In the genomic region with DNA sequence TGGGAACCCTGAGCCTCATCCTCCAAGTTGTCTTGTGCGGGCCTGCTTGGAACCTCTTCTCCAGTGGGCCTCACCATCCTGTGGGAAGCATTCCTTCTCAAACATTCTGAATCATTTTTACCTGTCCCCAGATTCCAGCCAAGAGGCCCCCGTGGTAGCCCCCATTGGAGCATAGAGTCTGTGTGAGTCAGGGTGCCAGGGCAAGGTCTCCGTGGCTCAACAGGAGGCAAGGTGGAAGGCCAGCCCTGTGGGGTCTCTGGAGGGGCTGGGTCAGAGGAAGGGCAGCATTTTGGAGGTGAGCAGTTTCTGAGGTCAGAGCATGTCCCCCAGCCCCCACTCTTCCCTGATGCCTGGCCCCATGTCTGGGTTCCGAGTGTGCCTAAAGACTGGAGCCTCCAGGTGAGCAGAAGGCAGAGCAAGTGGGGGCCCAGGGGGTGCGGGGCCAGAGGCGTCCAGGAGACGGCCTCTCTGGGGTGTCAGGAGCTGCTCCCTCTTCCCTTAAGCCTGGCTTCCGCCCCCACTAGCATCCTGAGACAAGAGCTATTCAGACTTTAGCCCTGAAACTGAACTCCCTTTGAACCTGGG, we compare ENCODE assay signal across 19 cellular contexts. TPM values are rescaled to one million over a fixed set of nuclear protein-coding genes. Genes with fewer than 3 reads are reported as not detected.
DNase-seq lines count a peak whose midpoint lies in the region; ATAC-seq and TF ChIP-seq lines count a peak whose summit lies in the region.
"Had no signal": no experiment of that assay in that cellular context is flagged by ENCODE, and none has a peak within 500 bp of the region (broad histone marks: within the 10 kb centered on the region; RNA-seq: fewer than 3 reads in every experiment).

No MANE protein-coding gene starts in this region.

- H3K9me3 ChIP-seq in heart left ventricle = no peaks in the 10 kb centered on the region
- H3K9me3 ChIP-seq: Peyer's patch had no signal

- ATAC-seq in heart left ventricle (no peak), naive B cell (ENCODE audit: low read depth in 2 of 2) (no peak), HG02798 (IDR thresholded peaks at IDR 0.05; ENCODE audit: poor library complexity, unreplicated experiment) (no peak), GM19397 (IDR thresholded peaks at IDR 0.05; ENCODE audit: unreplicated experiment) (no peak)

- TF ChIP-seq POLR2A in heart left ventricle (IDR thresholded peaks at IDR 0.05) = no peak

- WGBS in heart left ventricle, 4 donors = 81 to 89% (median 87%) methylated on average over 7 to 8 of the region's 8 CpGs

- H3K4me3 Mint-ChIP-seq in chondrocyte (ENCODE audit: unreplicated experiment) = peak overlapping the region; percentile 6
- H3K4me3 Mint-ChIP-seq in naive B cell = peak overlapping the region in 5 of 8 donors; percentile 37 to 85 (median 47)

- H3K36me3 ChIP-seq in heart left ventricle = no peaks in the 10 kb centered on the region
- H3K36me3 ChIP-seq: BLaER1 treated with 17β-estradiol and CSF1 and Interleukin-3, amounts not matched to agents 10 nM and 100 nM; Peyer's patch had no signal

- no peak overlapping the region for H3K4me3 ChIP-seq in heart left ventricle
- H3K4me3 ChIP-seq: BLaER1 treated with 17β-estradiol and CSF1 and Interleukin-3, amounts not matched to agents 10 nM and 100 nM; Peyer's patch had no signal

- H3K9me3 Mint-ChIP-seq in chondrocyte (ENCODE audit: low read depth) (no peaks in the 10 kb centered on the region), naive B cell (peaks cover 0 to 4% (median 0%) of the 10 kb centered on the region in 7 donors)

- peaks cover 0 to 9% (median 0%) of the 10 kb centered on the region in 12 donors for H3K4me1 ChIP-seq in heart left ventricle

- H3K36me3 Mint-ChIP-seq in chondrocyte (ENCODE audit: low read depth) (no peaks in the 10 kb centered on the region), naive B cell (no peaks in the 10 kb centered on the region)

- TF ChIP-seq CTCF in heart left ventricle (IDR thresholded peaks at IDR 0.05) (no peak), chondrocyte (IDR thresholded peaks at IDR 0.05) (no peak)

- DNase-seq in cardiac septum (ENCODE audit: low spot score) (peak; percentile 56), heart left ventricle (no peak), chondrocyte (ENCODE audit: low spot score) (no peak), naive B cell (no peak), NAMALWA (ENCODE audit: low spot score) (no peak)
- DNase-seq: DMS 273 treated with DMSO at 0.1 percent for 48 hours, GF-D8, NCI-H1092, NCI-H146, NCI-H2081, NCI-H510A treated with DMSO at 0.1 percent for 48 hours, NCI-H82, Peyer's patch, SHP77 had no signal

- H3K4me1 Mint-ChIP-seq in chondrocyte (ENCODE audit: low read depth) (peaks cover 2% of the 10 kb centered on the region), naive B cell (peaks cover 0 to 4% (median 3%) of the 10 kb centered on the region in 3 donors)

- no peak overlapping the region for H3K27ac ChIP-seq in heart left ventricle
- H3K27ac ChIP-seq: BLaER1 treated with 17β-estradiol and CSF1 and Interleukin-3, amounts not matched to agents 10 nM and 100 nM; KMS-11; Peyer's patch had no signal

- H3K27ac Mint-ChIP-seq in chondrocyte (ENCODE audit: unreplicated experiment) (no peak overlapping the region), naive B cell (peak overlapping the region in 1 of 6 donors; percentile 26)

- intact Hi-C loops in cardiac septum (cut with DNase I) = no loop called here
- intact Hi-C loops in heart left ventricle (cut with DNase I) = no loop called here

- H3K27me3 Mint-ChIP-seq in chondrocyte (ENCODE audit: low read depth) (peaks cover 23% of the 10 kb centered on the region), naive B cell (peaks cover 23 to 52% (median 40%) of the 10 kb centered on the region in 3 donors)

- peaks cover 21 to 53% (median 42%) of the 10 kb centered on the region in 9 donors for H3K27me3 ChIP-seq in heart left ventricle
- H3K27me3 ChIP-seq: BLaER1 treated with 17β-estradiol and CSF1 and Interleukin-3, amounts not matched to agents 10 nM and 100 nM had no signal

RNA-seq across cellular contexts. Expression of a gene that starts 2.1 kb away (rescaled TPM):
- total RNA-seq in cardiac septum (0.70 TPM), heart left ventricle (under 1 TPM; 0.04 to 0.25 (median 0.16) TPM), chondrocyte (0.31 to 3.8 TPM (median 3.7 TPM) in 3 replicates)
- polyA plus RNA-seq in heart left ventricle (under 1 TPM; 0.03 to 0.08 TPM), naive B cell (ENCODE audit: low read depth in 6 of 6) (not detected)
- total RNA-seq: MCF 10A had no signal
